ENCODE assay signal across 1 cellular context in genomic region chr9:116460026-116460425, GRCh38.
TF ChIP-seq lines count a peak whose summit lies in the region.

No MANE protein-coding gene starts in this region.

TF ChIP-seq in K562, 482 proteins besides CTCF, POLR2A, EP300 and RAD21 (continues in another document):
- TF ChIP-seq, protein P1, sequence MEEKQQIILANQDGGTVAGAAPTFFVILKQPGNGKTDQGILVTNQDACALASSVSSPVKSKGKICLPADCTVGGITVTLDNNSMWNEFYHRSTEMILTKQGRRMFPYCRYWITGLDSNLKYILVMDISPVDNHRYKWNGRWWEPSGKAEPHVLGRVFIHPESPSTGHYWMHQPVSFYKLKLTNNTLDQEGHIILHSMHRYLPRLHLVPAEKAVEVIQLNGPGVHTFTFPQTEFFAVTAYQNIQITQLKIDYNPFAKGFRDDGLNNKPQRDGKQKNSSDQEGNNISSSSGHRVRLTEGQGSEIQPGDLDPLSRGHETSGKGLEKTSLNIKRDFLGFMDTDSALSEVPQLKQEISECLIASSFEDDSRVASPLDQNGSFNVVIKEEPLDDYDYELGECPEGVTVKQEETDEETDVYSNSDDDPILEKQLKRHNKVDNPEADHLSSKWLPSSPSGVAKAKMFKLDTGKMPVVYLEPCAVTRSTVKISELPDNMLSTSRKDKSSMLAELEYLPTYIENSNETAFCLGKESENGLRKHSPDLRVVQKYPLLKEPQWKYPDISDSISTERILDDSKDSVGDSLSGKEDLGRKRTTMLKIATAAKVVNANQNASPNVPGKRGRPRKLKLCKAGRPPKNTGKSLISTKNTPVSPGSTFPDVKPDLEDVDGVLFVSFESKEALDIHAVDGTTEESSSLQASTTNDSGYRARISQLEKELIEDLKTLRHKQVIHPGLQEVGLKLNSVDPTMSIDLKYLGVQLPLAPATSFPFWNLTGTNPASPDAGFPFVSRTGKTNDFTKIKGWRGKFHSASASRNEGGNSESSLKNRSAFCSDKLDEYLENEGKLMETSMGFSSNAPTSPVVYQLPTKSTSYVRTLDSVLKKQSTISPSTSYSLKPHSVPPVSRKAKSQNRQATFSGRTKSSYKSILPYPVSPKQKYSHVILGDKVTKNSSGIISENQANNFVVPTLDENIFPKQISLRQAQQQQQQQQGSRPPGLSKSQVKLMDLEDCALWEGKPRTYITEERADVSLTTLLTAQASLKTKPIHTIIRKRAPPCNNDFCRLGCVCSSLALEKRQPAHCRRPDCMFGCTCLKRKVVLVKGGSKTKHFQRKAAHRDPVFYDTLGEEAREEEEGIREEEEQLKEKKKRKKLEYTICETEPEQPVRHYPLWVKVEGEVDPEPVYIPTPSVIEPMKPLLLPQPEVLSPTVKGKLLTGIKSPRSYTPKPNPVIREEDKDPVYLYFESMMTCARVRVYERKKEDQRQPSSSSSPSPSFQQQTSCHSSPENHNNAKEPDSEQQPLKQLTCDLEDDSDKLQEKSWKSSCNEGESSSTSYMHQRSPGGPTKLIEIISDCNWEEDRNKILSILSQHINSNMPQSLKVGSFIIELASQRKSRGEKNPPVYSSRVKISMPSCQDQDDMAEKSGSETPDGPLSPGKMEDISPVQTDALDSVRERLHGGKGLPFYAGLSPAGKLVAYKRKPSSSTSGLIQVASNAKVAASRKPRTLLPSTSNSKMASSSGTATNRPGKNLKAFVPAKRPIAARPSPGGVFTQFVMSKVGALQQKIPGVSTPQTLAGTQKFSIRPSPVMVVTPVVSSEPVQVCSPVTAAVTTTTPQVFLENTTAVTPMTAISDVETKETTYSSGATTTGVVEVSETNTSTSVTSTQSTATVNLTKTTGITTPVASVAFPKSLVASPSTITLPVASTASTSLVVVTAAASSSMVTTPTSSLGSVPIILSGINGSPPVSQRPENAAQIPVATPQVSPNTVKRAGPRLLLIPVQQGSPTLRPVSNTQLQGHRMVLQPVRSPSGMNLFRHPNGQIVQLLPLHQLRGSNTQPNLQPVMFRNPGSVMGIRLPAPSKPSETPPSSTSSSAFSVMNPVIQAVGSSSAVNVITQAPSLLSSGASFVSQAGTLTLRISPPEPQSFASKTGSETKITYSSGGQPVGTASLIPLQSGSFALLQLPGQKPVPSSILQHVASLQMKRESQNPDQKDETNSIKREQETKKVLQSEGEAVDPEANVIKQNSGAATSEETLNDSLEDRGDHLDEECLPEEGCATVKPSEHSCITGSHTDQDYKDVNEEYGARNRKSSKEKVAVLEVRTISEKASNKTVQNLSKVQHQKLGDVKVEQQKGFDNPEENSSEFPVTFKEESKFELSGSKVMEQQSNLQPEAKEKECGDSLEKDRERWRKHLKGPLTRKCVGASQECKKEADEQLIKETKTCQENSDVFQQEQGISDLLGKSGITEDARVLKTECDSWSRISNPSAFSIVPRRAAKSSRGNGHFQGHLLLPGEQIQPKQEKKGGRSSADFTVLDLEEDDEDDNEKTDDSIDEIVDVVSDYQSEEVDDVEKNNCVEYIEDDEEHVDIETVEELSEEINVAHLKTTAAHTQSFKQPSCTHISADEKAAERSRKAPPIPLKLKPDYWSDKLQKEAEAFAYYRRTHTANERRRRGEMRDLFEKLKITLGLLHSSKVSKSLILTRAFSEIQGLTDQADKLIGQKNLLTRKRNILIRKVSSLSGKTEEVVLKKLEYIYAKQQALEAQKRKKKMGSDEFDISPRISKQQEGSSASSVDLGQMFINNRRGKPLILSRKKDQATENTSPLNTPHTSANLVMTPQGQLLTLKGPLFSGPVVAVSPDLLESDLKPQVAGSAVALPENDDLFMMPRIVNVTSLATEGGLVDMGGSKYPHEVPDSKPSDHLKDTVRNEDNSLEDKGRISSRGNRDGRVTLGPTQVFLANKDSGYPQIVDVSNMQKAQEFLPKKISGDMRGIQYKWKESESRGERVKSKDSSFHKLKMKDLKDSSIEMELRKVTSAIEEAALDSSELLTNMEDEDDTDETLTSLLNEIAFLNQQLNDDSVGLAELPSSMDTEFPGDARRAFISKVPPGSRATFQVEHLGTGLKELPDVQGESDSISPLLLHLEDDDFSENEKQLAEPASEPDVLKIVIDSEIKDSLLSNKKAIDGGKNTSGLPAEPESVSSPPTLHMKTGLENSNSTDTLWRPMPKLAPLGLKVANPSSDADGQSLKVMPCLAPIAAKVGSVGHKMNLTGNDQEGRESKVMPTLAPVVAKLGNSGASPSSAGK (IDR thresholded peaks at IDR 0.05), result no peak
- TF ChIP-seq BMI1 (IDR thresholded peaks at IDR 0.05; ENCODE audit: low read length), result no peak
- no peak for TF ChIP-seq CEBPG (CRISPR knock-in tag; IDR thresholded peaks at IDR 0.05)
- peak in 1 of 2 experiments; percentile 46; a peak in 2 of 4 replicates for TF ChIP-seq CEBPG (tag; conservative IDR thresholded peaks at IDR 0.05 in 1 of 2, IDR thresholded peaks at IDR 0.05 in 1 of 2)
- TF ChIP-seq NBN (IDR thresholded peaks at IDR 0.05; ENCODE audit: low read depth), result no peak
- TF ChIP-seq ZNF121 (CRISPR knock-in tag; conservative IDR thresholded peaks at IDR 0.05), result no peak
- no peak for TF ChIP-seq IFI16 (CRISPR knock-in tag; IDR thresholded peaks at IDR 0.05)
- no peak for TF ChIP-seq ZNF239 (CRISPR knock-in tag; IDR thresholded peaks at IDR 0.05)
- no peak for TF ChIP-seq ZNF407 (IDR thresholded peaks at IDR 0.05; ENCODE audit: low read depth)
- no peak for TF ChIP-seq POU5F1 (IDR thresholded peaks at IDR 0.05; ENCODE audit: borderline replicate concordance, low read depth, low read length, partially characterized antibody)
- TF ChIP-seq MTF1 (CRISPR knock-in tag; IDR thresholded peaks at IDR 0.05; ENCODE audit: borderline replicate concordance), result no peak
- TF ChIP-seq, protein P2, sequence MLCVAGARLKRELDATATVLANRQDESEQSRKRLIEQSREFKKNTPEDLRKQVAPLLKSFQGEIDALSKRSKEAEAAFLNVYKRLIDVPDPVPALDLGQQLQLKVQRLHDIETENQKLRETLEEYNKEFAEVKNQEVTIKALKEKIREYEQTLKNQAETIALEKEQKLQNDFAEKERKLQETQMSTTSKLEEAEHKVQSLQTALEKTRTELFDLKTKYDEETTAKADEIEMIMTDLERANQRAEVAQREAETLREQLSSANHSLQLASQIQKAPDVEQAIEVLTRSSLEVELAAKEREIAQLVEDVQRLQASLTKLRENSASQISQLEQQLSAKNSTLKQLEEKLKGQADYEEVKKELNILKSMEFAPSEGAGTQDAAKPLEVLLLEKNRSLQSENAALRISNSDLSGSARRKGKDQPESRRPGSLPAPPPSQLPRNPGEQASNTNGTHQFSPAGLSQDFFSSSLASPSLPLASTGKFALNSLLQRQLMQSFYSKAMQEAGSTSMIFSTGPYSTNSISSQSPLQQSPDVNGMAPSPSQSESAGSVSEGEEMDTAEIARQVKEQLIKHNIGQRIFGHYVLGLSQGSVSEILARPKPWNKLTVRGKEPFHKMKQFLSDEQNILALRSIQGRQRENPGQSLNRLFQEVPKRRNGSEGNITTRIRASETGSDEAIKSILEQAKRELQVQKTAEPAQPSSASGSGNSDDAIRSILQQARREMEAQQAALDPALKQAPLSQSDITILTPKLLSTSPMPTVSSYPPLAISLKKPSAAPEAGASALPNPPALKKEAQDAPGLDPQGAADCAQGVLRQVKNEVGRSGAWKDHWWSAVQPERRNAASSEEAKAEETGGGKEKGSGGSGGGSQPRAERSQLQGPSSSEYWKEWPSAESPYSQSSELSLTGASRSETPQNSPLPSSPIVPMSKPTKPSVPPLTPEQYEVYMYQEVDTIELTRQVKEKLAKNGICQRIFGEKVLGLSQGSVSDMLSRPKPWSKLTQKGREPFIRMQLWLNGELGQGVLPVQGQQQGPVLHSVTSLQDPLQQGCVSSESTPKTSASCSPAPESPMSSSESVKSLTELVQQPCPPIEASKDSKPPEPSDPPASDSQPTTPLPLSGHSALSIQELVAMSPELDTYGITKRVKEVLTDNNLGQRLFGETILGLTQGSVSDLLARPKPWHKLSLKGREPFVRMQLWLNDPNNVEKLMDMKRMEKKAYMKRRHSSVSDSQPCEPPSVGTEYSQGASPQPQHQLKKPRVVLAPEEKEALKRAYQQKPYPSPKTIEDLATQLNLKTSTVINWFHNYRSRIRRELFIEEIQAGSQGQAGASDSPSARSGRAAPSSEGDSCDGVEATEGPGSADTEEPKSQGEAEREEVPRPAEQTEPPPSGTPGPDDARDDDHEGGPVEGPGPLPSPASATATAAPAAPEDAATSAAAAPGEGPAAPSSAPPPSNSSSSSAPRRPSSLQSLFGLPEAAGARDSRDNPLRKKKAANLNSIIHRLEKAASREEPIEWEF (CRISPR knock-in tag; IDR thresholded peaks at IDR 0.05), result 0 out of 2 replicates have a peak, but pooled peaks have one; percentile 41
- TF ChIP-seq, protein P3, sequence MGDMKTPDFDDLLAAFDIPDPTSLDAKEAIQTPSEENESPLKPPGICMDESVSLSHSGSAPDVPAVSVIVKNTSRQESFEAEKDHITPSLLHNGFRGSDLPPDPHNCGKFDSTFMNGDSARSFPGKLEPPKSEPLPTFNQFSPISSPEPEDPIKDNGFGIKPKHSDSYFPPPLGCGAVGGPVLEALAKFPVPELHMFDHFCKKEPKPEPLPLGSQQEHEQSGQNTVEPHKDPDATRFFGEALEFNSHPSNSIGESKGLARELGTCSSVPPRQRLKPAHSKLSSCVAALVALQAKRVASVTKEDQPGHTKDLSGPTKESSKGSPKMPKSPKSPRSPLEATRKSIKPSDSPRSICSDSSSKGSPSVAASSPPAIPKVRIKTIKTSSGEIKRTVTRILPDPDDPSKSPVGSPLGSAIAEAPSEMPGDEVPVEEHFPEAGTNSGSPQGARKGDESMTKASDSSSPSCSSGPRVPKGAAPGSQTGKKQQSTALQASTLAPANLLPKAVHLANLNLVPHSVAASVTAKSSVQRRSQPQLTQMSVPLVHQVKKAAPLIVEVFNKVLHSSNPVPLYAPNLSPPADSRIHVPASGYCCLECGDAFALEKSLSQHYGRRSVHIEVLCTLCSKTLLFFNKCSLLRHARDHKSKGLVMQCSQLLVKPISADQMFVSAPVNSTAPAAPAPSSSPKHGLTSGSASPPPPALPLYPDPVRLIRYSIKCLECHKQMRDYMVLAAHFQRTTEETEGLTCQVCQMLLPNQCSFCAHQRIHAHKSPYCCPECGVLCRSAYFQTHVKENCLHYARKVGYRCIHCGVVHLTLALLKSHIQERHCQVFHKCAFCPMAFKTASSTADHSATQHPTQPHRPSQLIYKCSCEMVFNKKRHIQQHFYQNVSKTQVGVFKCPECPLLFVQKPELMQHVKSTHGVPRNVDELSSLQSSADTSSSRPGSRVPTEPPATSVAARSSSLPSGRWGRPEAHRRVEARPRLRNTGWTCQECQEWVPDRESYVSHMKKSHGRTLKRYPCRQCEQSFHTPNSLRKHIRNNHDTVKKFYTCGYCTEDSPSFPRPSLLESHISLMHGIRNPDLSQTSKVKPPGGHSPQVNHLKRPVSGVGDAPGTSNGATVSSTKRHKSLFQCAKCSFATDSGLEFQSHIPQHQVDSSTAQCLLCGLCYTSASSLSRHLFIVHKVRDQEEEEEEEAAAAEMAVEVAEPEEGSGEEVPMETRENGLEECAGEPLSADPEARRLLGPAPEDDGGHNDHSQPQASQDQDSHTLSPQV (IDR thresholded peaks at IDR 0.05), result peak; percentile 51; the same call in 1 of the 2 replicates
- TF ChIP-seq, protein P4, sequence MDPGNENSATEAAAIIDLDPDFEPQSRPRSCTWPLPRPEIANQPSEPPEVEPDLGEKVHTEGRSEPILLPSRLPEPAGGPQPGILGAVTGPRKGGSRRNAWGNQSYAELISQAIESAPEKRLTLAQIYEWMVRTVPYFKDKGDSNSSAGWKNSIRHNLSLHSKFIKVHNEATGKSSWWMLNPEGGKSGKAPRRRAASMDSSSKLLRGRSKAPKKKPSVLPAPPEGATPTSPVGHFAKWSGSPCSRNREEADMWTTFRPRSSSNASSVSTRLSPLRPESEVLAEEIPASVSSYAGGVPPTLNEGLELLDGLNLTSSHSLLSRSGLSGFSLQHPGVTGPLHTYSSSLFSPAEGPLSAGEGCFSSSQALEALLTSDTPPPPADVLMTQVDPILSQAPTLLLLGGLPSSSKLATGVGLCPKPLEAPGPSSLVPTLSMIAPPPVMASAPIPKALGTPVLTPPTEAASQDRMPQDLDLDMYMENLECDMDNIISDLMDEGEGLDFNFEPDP (CRISPR knock-in tag; IDR thresholded peaks at IDR 0.05), result no peak
- TF ChIP-seq THRAP3 (IDR thresholded peaks at IDR 0.05; ENCODE audit: borderline replicate concordance), result no peak
